20 cellular contexts compared by ENCODE assay signal in genomic region chr21:31290765-31291164, GRCh38. TPM values are rescaled to one million over a fixed set of nuclear protein-coding genes. Genes with fewer than 3 reads are reported as not detected.
DNase-seq lines count a peak whose midpoint lies in the region; ATAC-seq, FAIRE-seq and TF ChIP-seq lines count a peak whose summit lies in the region.
"Had no signal": no experiment of that assay in that cellular context is flagged by ENCODE, and none has a peak within 500 bp of the region (broad histone marks: within the 10 kb centered on the region; RNA-seq: fewer than 3 reads in every experiment).

No MANE protein-coding gene starts in this region.

- H3K36me3 Mint-ChIP-seq in activated CD4-positive, alpha-beta T cell treated with anti-CD3 and anti-CD28 coated beads for 36 hours (ENCODE audit: low read depth), result peaks cover 31% of the 10 kb centered on the region
- H3K36me3 Mint-ChIP-seq in activated naive CD4-positive, alpha-beta T cell treated with anti-CD3 and anti-CD28 coated beads, Interleukin-2, amount 50 U/mL, for 72 hours, result peaks cover 14 to 48% of the 10 kb centered on the region in 2 donors
- H3K36me3 Mint-ChIP-seq: CD8-positive, alpha-beta T cell had no signal

- no peak for ATAC-seq in activated CD4-positive, alpha-beta T cell treated with anti-CD3 and anti-CD28 coated beads for 36 hours
- no peak for ATAC-seq in activated naive CD4-positive, alpha-beta T cell treated with anti-CD3 and anti-CD28 coated beads, Interleukin-2, amount 50 U/mL, for 72 hours
- ATAC-seq: A549; CD8-positive, alpha-beta T cell had no signal

- intact Hi-C loops in activated CD4-positive, alpha-beta T cell treated with anti-CD3 and anti-CD28 coated beads for 36 hours (cut with DNase I, micrococcal nuclease), result loop anchor here in 1 of 2 experiments (5.0 kb wide), 1 partner anchor 37 kb away; no protein-coding TSS in a partner anchor

- DNase-seq in activated CD4-positive, alpha-beta T cell treated with anti-CD3 and anti-CD28 coated beads for 36 hours, result no peak
- DNase-seq in activated CD4-positive, alpha-beta T cell treated with anti-CD3 and anti-CD28 coated beads for 48 hours, result no peak
- DNase-seq in fibroblast of mammary gland (ENCODE audit: low read depth) (peak; percentile 59), urothelium cell line (ENCODE audit: low spot score) (no peak), UCSD-AML1 (lab: John Stamatoyannopoulos, UW; ENCODE audit: unreplicated experiment) (no peak)
- DNase-seq in activated naive CD4-positive, alpha-beta T cell treated with anti-CD3 and anti-CD28 coated beads, Interleukin-2, amount 50 U/mL, for 72 hours (ENCODE audit: low spot score in 2 of 2), result no peak
- DNase-seq: AML-193; Caco-2; Calu3; CD4-positive, alpha-beta T cell; CD8-positive, alpha-beta T cell; DMS79 treated with DMSO at 0.1 percent for 48 hours; GF-D8 had no signal

- CTCF ChIA-PET in activated CD4-positive, alpha-beta T cell treated with anti-CD3 and anti-CD28 coated beads for 36 hours (lab: Charles Lee), result interaction anchor here (0.6 kb wide), 1 partner anchor 376 kb away, joined by 3 read pairs; no protein-coding TSS in a partner anchor

- H3K4me3 ChIP-seq in fibroblast of mammary gland (ENCODE audit: control insufficient read depth, low read depth, low read length), result no peak overlapping the region
- H3K4me3 ChIP-seq: A549; BLaER1 treated with 17β-estradiol and CSF1 and Interleukin-3, amounts not matched to agents 10 nM and 100 nM had no signal

- FAIRE-seq in urothelium cell line (lab: Jason Lieb, UNC), result peak; percentile 35
- FAIRE-seq: A549, D721Med, G401.6, GM12891, GM19239 had no signal

- peaks cover 16% of the 10 kb centered on the region for H3K9me3 Mint-ChIP-seq in activated CD4-positive, alpha-beta T cell treated with anti-CD3 and anti-CD28 coated beads for 36 hours (ENCODE audit: low read depth)
- peaks cover 11 to 14% of the 10 kb centered on the region in 2 donors for H3K9me3 Mint-ChIP-seq in activated naive CD4-positive, alpha-beta T cell treated with anti-CD3 and anti-CD28 coated beads, Interleukin-2, amount 50 U/mL, for 72 hours
- H3K9me3 Mint-ChIP-seq: CD4-positive, alpha-beta T cell had no signal

- H3K27ac Mint-ChIP-seq in activated CD4-positive, alpha-beta T cell treated with anti-CD3 and anti-CD28 coated beads for 36 hours, result peak overlapping the region; percentile 29
- no peak overlapping the region for H3K27ac Mint-ChIP-seq in activated naive CD4-positive, alpha-beta T cell treated with anti-CD3 and anti-CD28 coated beads, Interleukin-2, amount 50 U/mL, for 72 hours
- H3K27ac Mint-ChIP-seq: B cell; CD4-positive, alpha-beta T cell; CD8-positive, alpha-beta T cell had no signal

- peaks cover 29% of the 10 kb centered on the region for H3K4me1 Mint-ChIP-seq in activated CD4-positive, alpha-beta T cell treated with anti-CD3 and anti-CD28 coated beads for 36 hours
- H3K4me1 Mint-ChIP-seq: B cell had no signal

- H3K4me3 Mint-ChIP-seq in activated CD4-positive, alpha-beta T cell treated with anti-CD3 and anti-CD28 coated beads for 36 hours, result no peak overlapping the region
- H3K4me3 Mint-ChIP-seq: B cell; CD4-positive, alpha-beta T cell; CD8-positive, alpha-beta T cell had no signal

- POLR2A ChIA-PET in activated CD4-positive, alpha-beta T cell treated with anti-CD3 and anti-CD28 coated beads for 36 hours (lab: Charles Lee), result no interaction called here

- TF ChIP-seq CTCF in fibroblast of mammary gland (conservative IDR thresholded peaks at IDR 0.05; ENCODE audit: control insufficient read depth, insufficient read depth, low read depth, low read length), result no peak

- H3K27me3 Mint-ChIP-seq in activated CD4-positive, alpha-beta T cell treated with anti-CD3 and anti-CD28 coated beads for 36 hours, result no peaks in the 10 kb centered on the region
- H3K27me3 Mint-ChIP-seq: B cell; CD4-positive, alpha-beta T cell had no signal

RNA-seq across cellular contexts. Expression of gene TIAM1, which starts 53.3 kb away (rescaled TPM):
- total RNA-seq in activated CD4-positive, alpha-beta T cell treated with anti-CD3 and anti-CD28 coated beads for 36 hours, result 10 to 100 TPM; 60.7 to 72.6 TPM
- total RNA-seq in activated naive CD4-positive, alpha-beta T cell treated with anti-CD3 and anti-CD28 coated beads, Interleukin-2, amount 50 U/mL, for 72 hours, result 10 to 100 TPM; 43.7 to 70.6 TPM
